ENCODE assay signal across 21 cellular contexts in genomic region chr4:156685308-156685707, GRCh38.
A peak's percentile ranks its signal among the peaks of the same experiment; 100 is the strongest.
DNase-seq lines count a peak whose midpoint lies in the region; ATAC-seq and TF ChIP-seq lines count a peak whose summit lies in the region.
"Had no signal": no experiment of that assay in that cellular context is flagged by ENCODE, and none has a peak within 500 bp of the region (broad histone marks: within the 10 kb centered on the region; RNA-seq: fewer than 3 reads in every experiment).

No MANE protein-coding gene starts in this region.

- ATAC-seq in RWPE2 (ENCODE audit: low read depth) = peak; percentile 72; the same call in 2 of the 3 replicates
- ATAC-seq in GM21717 (IDR thresholded peaks at IDR 0.05; ENCODE audit: unreplicated experiment) = no peak
- ATAC-seq: left lung; stimulated activated naive B cell treated with anti-CD40 and anti-IgM and Interleukin-4, amounts not matched to agents 10 μg/mL and 1 μg/mL and 100 μg/mL, for 72 hours had no signal

- peaks cover 4% of the 10 kb centered on the region for H3K9me3 ChIP-seq in RWPE2 (ENCODE audit: severe bottlenecking)
- no peaks in the 10 kb centered on the region for H3K9me3 ChIP-seq in parathyroid adenoma (ENCODE audit: control insufficient read depth, low read length)
- no peaks in the 10 kb centered on the region for H3K9me3 ChIP-seq in Peyer's patch
- H3K9me3 ChIP-seq: left lung, testis had no signal

- TF ChIP-seq POLR2A in Peyer's patch (IDR thresholded peaks at IDR 0.05) = no peak

- H3K4me3 ChIP-seq in RWPE2 (ENCODE audit: severe bottlenecking) = no peak overlapping the region
- H3K4me3 ChIP-seq in fibroblast of mammary gland (ENCODE audit: control insufficient read depth, low read depth, low read length) = no peak overlapping the region
- no peak overlapping the region for H3K4me3 ChIP-seq in parathyroid adenoma (ENCODE audit: low read depth, low read length)
- H3K4me3 ChIP-seq in Peyer's patch = no peak overlapping the region
- H3K4me3 ChIP-seq: coronary artery, left lung, testis had no signal

- H3K27ac ChIP-seq in RWPE2 (ENCODE audit: poor library complexity, severe bottlenecking) = peak overlapping the region; percentile 46
- peak overlapping the region; percentile 55 for H3K27ac ChIP-seq in parathyroid adenoma
- no peak overlapping the region for H3K27ac ChIP-seq in Peyer's patch
- H3K27ac ChIP-seq: brain microvascular endothelial cell, coronary artery, KMS-11, left lung, testis had no signal

- DNase-seq in ELR (ENCODE audit: low read depth) = peak; percentile 69
- DNase-seq in RWPE2 (ENCODE audit: low spot score) = no peak
- peak; percentile 45 for DNase-seq in fibroblast of mammary gland (ENCODE audit: low read depth)
- DNase-seq in Peyer's patch = no peak
- no peak for DNase-seq in stimulated activated CD4-positive, alpha-beta T cell treated with anti-CD3 and anti-CD28 coated beads, Interleukin-4, amount 100 ng/mL, for 24 hours
- DNase-seq in NCI-H446 treated with DMSO at 0.1 percent for 48 hours (lab: John Stamatoyannopoulos, UW) = no peak
- DNase-seq: activated CD4-positive, alpha-beta memory T cell treated with anti-CD3 and anti-CD28 coated beads for 36 hours; activated effector memory CD4-positive, alpha-beta T cell treated with anti-CD3 and anti-CD28 coated beads, Interleukin-2, amount 50 U/mL, for 16 hours; CD4-positive, alpha-beta T cell; DMS153; GF-D8; left lung; NCI-H1930; stimulated activated naive B cell treated with anti-CD40 and anti-IgM and Interleukin-4, amounts not matched to agents 10 μg/mL and 1 μg/mL and 100 μg/mL, for 72 hours; SW 1271; testis had no signal

- no peak overlapping the region for H3K9ac ChIP-seq in parathyroid adenoma
- H3K9ac ChIP-seq: KMS-11 had no signal

- no peaks in the 10 kb centered on the region for H3K79me2 ChIP-seq in parathyroid adenoma

- no peaks in the 10 kb centered on the region for H3K27me3 ChIP-seq in RWPE2 (ENCODE audit: insufficient read depth, poor library complexity, severe bottlenecking)
- no peaks in the 10 kb centered on the region for H3K27me3 ChIP-seq in parathyroid adenoma (ENCODE audit: control insufficient read depth, insufficient read depth, low read length)
- H3K27me3 ChIP-seq in Peyer's patch = no peaks in the 10 kb centered on the region
- H3K27me3 ChIP-seq: brain microvascular endothelial cell, left lung, testis had no signal

- no peaks in the 10 kb centered on the region for H3K36me3 ChIP-seq in RWPE2 (ENCODE audit: low read depth)
- no peaks in the 10 kb centered on the region for H3K36me3 ChIP-seq in parathyroid adenoma (ENCODE audit: control insufficient read depth, insufficient read depth, low read length)
- no peaks in the 10 kb centered on the region for H3K36me3 ChIP-seq in Peyer's patch
- H3K36me3 ChIP-seq: brain microvascular endothelial cell, left lung had no signal

- TF ChIP-seq CTCF in RWPE2 (IDR thresholded peaks at IDR 0.05; ENCODE audit: poor library complexity, severe bottlenecking) (no peak), fibroblast of mammary gland (conservative IDR thresholded peaks at IDR 0.05; ENCODE audit: control insufficient read depth, insufficient read depth, low read depth, low read length) (no peak), parathyroid adenoma (IDR thresholded peaks at IDR 0.05) (no peak), Peyer's patch (IDR thresholded peaks at IDR 0.05) (no peak)

- H2AFZ ChIP-seq in parathyroid adenoma = peak overlapping the region; percentile 41

- no peak overlapping the region for H3K4me2 ChIP-seq in parathyroid adenoma (ENCODE audit: low read length)
- H3K4me2 ChIP-seq: KMS-11 had no signal

- H3K4me1 ChIP-seq in RWPE2 (ENCODE audit: insufficient read depth, poor library complexity, severe bottlenecking) = peaks cover 18% of the 10 kb centered on the region
- peaks cover 4% of the 10 kb centered on the region for H3K4me1 ChIP-seq in parathyroid adenoma
- H3K4me1 ChIP-seq in Peyer's patch = no peaks in the 10 kb centered on the region
- H3K4me1 ChIP-seq: left lung, testis had no signal

Comparison
In these comparisons a context has a peak if more than half of its experiments do, and no peak if none do; other contexts are left out.
1. DNase-seq: peak in ELR (single experiment) and fibroblast of mammary gland (single experiment); none in RWPE2 (single experiment), Peyer's patch (0 of 3), stimulated activated CD4-positive, alpha-beta T cell treated with anti-CD3 and anti-CD28 coated beads, Interleukin-4, amount 100 ng/mL, for 24 hours (single experiment) and NCI-H446 treated with DMSO at 0.1 percent for 48 hours (single experiment).
2. H3K27ac ChIP-seq: peak in RWPE2 (single experiment) and parathyroid adenoma (single experiment); none in Peyer's patch (0 of 4).